Comparison of ENCODE assay signal across 10 cellular contexts in the genomic region with DNA sequence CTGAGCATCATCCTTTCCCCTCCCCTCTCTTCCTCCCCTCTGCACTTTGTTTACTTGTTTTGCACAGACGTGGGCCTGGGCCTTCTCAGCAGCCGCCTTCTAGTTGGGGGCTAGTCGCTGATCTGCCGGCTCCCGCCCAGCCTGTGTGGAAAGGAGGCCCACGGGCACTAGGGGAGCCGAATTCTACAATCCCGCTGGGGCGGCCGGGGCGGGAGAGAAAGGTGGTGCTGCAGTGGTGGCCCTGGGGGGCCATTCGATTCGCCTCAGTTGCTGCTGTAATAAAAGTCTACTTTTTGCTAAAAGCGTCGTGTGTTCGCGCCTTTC. TPM values are rescaled to one million over a fixed set of nuclear protein-coding genes. Genes with fewer than 3 reads are reported as not detected.
A peak's percentile ranks its signal among the peaks of the same experiment; 100 is the strongest.
DNase-seq lines count a peak whose midpoint lies in the region; ATAC-seq and TF ChIP-seq lines count a peak whose summit lies in the region.
"Had no signal": no experiment of that assay in that cellular context is flagged by ENCODE, and none has a peak within 500 bp of the region (broad histone marks: within the 10 kb centered on the region; RNA-seq: fewer than 3 reads in every experiment).

No MANE protein-coding gene starts in this region.

- H3K4me1 ChIP-seq in RWPE2 (ENCODE audit: insufficient read depth, poor library complexity, severe bottlenecking) (peaks cover 11% of the 10 kb centered on the region), gastroesophageal sphincter (peaks cover 0 to 15% (median 3%) of the 10 kb centered on the region in 3 donors), A673 (ENCODE audit: insufficient read depth, low read length, poor library complexity, severe bottlenecking) (no peaks in the 10 kb centered on the region)

- TF ChIP-seq CTCF in GM12872 (IDR thresholded peaks at IDR 0.05; ENCODE audit: insufficient read depth, low read depth, low read length) (peak; percentile 39; the same call in 2 of the 3 replicates), RWPE2 (IDR thresholded peaks at IDR 0.05; ENCODE audit: poor library complexity, severe bottlenecking) (no peak), gastroesophageal sphincter (IDR thresholded peaks at IDR 0.05) (no peak), A673 (conservative IDR thresholded peaks at IDR 0.05; ENCODE audit: low read depth, low read length) (no peak)

- ATAC-seq in RWPE2 (ENCODE audit: low read depth): no peak
- peak; percentile 7 for ATAC-seq in gastroesophageal sphincter
- ATAC-seq in GM18868 (IDR thresholded peaks at IDR 0.05; ENCODE audit: unreplicated experiment): no peak

- H3K36me3 ChIP-seq in RWPE2 (ENCODE audit: low read depth) (peaks cover 48% of the 10 kb centered on the region), gastroesophageal sphincter (peaks cover 4 to 82% of the 10 kb centered on the region in 2 donors), A673 (ENCODE audit: insufficient read depth, low read length, poor library complexity, severe bottlenecking) (peaks cover 42% of the 10 kb centered on the region)

- POLR2A ChIA-PET in A673 (lab: Charles Lee; ENCODE audit: low non-redundant PET): no interaction called here

- in situ Hi-C loops in G401 (cut with HindIII; ENCODE audit: low sequenced_read_pairs): no loop called here

- CTCF ChIA-PET in A673 (lab: Charles Lee): no interaction called here

- no peak for TF ChIP-seq POLR2A in gastroesophageal sphincter (IDR thresholded peaks at IDR 0.05)

- intact Hi-C loops in A673 (cut with micrococcal nuclease; ENCODE audit: unreplicated experiment): no loop called here

- H3K9me3 ChIP-seq in RWPE2 (ENCODE audit: severe bottlenecking) (no peaks in the 10 kb centered on the region), gastroesophageal sphincter (no peaks in the 10 kb centered on the region), A673 (ENCODE audit: low read depth, low read length, poor library complexity, severe bottlenecking) (no peaks in the 10 kb centered on the region)

- TF ChIP-seq EP300 in gastroesophageal sphincter (IDR thresholded peaks at IDR 0.05): no peak

- DNase-seq in RWPE2 (ENCODE audit: low spot score) (no peak), retina (peak; percentile 24), G401 (ENCODE audit: low spot score) (no peak), A673 (ENCODE audit: low spot score) (no peak), SKM-1 (lab: John Stamatoyannopoulos, UW; ENCODE audit: unreplicated experiment) (no peak)
- DNase-seq: cortex of kidney, DND-41 had no signal

- 30 to 48% methylated on average over 2 to 3 of the region's 17 CpGs for WGBS in gastroesophageal sphincter (ENCODE audit: low coverage in 1 of 2), 2 donors

- H3K27ac ChIP-seq in RWPE2 (ENCODE audit: poor library complexity, severe bottlenecking): peak overlapping the region; percentile 44
- peak overlapping the region in 3 of 4 donors; percentile 34 to 73 (median 57) for H3K27ac ChIP-seq in gastroesophageal sphincter
- no peak overlapping the region for H3K27ac ChIP-seq in A673 (ENCODE audit: low read depth, low read length, poor library complexity, severe bottlenecking)

- peak overlapping the region; percentile 44 for H3K4me3 ChIP-seq in RWPE2 (ENCODE audit: severe bottlenecking)
- peak overlapping the region in 1 of 2 donors; percentile 42 for H3K4me3 ChIP-seq in gastroesophageal sphincter
- no peak overlapping the region for H3K4me3 ChIP-seq in A673 (ENCODE audit: low read depth, low read length, poor library complexity, severe bottlenecking)

- no TSS peak for BruUV-seq in A673 (replicated peaks; lab: Mats Ljungman, UMichigan)

- H3K27me3 ChIP-seq in RWPE2 (ENCODE audit: insufficient read depth, poor library complexity, severe bottlenecking) (no peaks in the 10 kb centered on the region), gastroesophageal sphincter (no peaks in the 10 kb centered on the region), A673 (replicated peaks; ENCODE audit: insufficient read depth, low read depth, low read length, poor library complexity) (no peaks in the 10 kb centered on the region)

RNA-seq across cellular contexts. Expression of gene KRTCAP3, which starts 0.3 kb away (rescaled TPM):
- total RNA-seq in gastroesophageal sphincter: 1 to 10 TPM in 1 of 4 donors, under 1 TPM in 1, not detected in 2; 0.94 to 1.1 TPM
- total RNA-seq in G401 (2014; rRNA removed; shearing (Covaris generic)): not detected in 2 replicates
- total RNA-seq in A673 (2021): 2.6 and 3.4 TPM in 2 replicates

RNA-seq across cellular contexts. Expression of gene NRBP1, which starts 13.5 kb away (rescaled TPM):
- total RNA-seq in gastroesophageal sphincter: 10 to 100 TPM; 78.5 to 90.7 (median 89.1) TPM
- total RNA-seq in G401 (2014; rRNA removed; shearing (Covaris generic)): 92.4 and 108 TPM in 2 replicates
- 86.3 and 93.0 TPM in 2 replicates for total RNA-seq in A673 (2021)

RNA-seq across cellular contexts. Expression of gene PPM1G, which starts 32.5 kb away (rescaled TPM):
- total RNA-seq in gastroesophageal sphincter (10 to 100 TPM; 50.2 to 74.2 (median 58.8) TPM), A673 (2021) (147 and 155 TPM in 2 replicates)
- total RNA-seq in G401 (2014; rRNA removed; shearing (Covaris generic)): 178 and 244 TPM in 2 replicates

RNA-seq across cellular contexts. Expression of gene IFT172, which starts 47.6 kb away (rescaled TPM):
- total RNA-seq in gastroesophageal sphincter (10 to 100 TPM; 17.9 to 34.8 (median 30.3) TPM), A673 (2021) (42.2 and 50.4 TPM in 2 replicates)
- total RNA-seq in G401 (2014; rRNA removed; shearing (Covaris generic)): 4.4 and 9.4 TPM in 2 replicates

RNA-seq across cellular contexts. Expression of gene FNDC4, which starts 53.1 kb away (rescaled TPM):
- 10 to 100 TPM in 2 of 4 donors, 1 to 10 TPM in 2; 7.0 to 11.7 (median 9.9) TPM for total RNA-seq in gastroesophageal sphincter
- 4.0 and 5.2 TPM in 2 replicates for total RNA-seq in G401 (2014; rRNA removed; shearing (Covaris generic))
- 1.3 and 3.1 TPM in 2 replicates for total RNA-seq in A673 (2021)
